In the genomic region with DNA sequence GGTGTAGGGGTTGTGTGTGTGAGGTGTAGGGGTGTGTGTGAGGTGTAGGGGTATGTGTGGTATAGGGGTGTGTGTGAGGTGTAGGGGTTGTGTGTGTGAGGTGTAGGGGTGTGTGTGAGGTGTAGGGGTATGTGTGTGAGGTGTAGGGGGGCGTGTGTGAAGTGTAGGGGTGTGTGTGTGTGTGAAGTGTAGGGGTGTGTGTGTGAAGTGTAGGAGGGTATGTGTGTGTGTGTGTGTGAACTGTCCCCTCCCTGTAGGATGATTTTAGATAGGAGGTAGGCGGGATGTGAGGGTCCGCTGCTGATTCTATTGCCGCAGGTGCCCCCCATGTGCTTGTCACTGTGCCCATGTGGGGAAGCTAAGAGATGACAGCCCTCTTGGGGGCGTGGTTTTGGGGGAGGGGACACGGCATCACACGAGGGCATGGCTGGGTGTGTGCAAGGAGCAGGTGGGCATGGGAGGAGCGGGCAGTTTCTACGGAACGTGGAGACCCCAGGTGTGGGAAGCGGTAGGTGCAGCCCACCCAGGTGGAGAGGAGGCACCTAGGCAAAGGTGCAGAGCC, we compare ENCODE assay signal across 25 cellular contexts.
"Had no signal": no experiment of that assay in that cellular context is flagged by ENCODE, and none has a peak within 500 bp of the region (broad histone marks: within the 10 kb centered on the region; RNA-seq: fewer than 3 reads in every experiment).

No MANE protein-coding gene starts in this region.

- H3K9ac ChIP-seq: neural progenitor cell had no signal

- H3K4me3 ChIP-seq: body of pancreas, cardiac muscle cell, gastroesophageal sphincter, neural progenitor cell, ovary, psoas muscle, right atrium auricular region, tibial artery had no signal

- H3K27ac Mint-ChIP-seq: activated CD4-positive, alpha-beta T cell treated with anti-CD3 and anti-CD28 coated beads, Interleukin-2, amount 10 ng/mL, durations not matched to agents 24 days and 14 days; activated CD8-positive, alpha-beta memory T cell treated with anti-CD3 and anti-CD28 coated beads, Interleukin-2, amount 10 ng/mL, durations not matched to agents 7 days and 5 days; activated CD8-positive, alpha-beta T cell treated with anti-CD3 and anti-CD28 coated beads for 36 hours; neural progenitor cell; stimulated activated naive CD8-positive, alpha-beta T cell treated with anti-CD3 and anti-CD28 coated beads, Interleukin-15, amount 100 ng/mL, for 72 hours had no signal

- H3K4me2 ChIP-seq: neural progenitor cell had no signal

- H3K9me3 ChIP-seq: body of pancreas, gastroesophageal sphincter, ovary, psoas muscle, right atrium auricular region, tibial artery had no signal

- H3K27me3 Mint-ChIP-seq: activated CD4-positive, alpha-beta T cell treated with anti-CD3 and anti-CD28 coated beads, Interleukin-2, amount 10 ng/mL, durations not matched to agents 24 days and 14 days; activated CD8-positive, alpha-beta memory T cell treated with anti-CD3 and anti-CD28 coated beads, Interleukin-2, amount 10 ng/mL, durations not matched to agents 7 days and 5 days; activated CD8-positive, alpha-beta T cell treated with anti-CD3 and anti-CD28 coated beads for 36 hours; activated naive CD4-positive, alpha-beta T cell treated with anti-CD3 and anti-CD28 coated beads, Interleukin-2, amount 50 U/mL, for 24 hours; naive B cell; stimulated activated naive CD8-positive, alpha-beta T cell treated with anti-CD3 and anti-CD28 coated beads, Interleukin-15, amount 100 ng/mL, for 72 hours had no signal

- H3K27ac ChIP-seq: body of pancreas, cardiac muscle cell, epithelial cell of prostate, gastroesophageal sphincter, neural progenitor cell, ovary, psoas muscle, right atrium auricular region, tibial artery had no signal

- ATAC-seq: activated CD8-positive, alpha-beta memory T cell treated with anti-CD3 and anti-CD28 coated beads, Interleukin-2, amount 10 ng/mL, durations not matched to agents 7 days and 5 days; activated CD8-positive, alpha-beta T cell treated with anti-CD3 and anti-CD28 coated beads for 36 hours; body of pancreas; gastroesophageal sphincter; left colon; psoas muscle; stimulated activated naive CD8-positive, alpha-beta T cell treated with anti-CD3 and anti-CD28 coated beads, Interleukin-15, amount 100 ng/mL, for 72 hours had no signal

- H3K4me1 Mint-ChIP-seq: activated CD4-positive, alpha-beta T cell treated with anti-CD3 and anti-CD28 coated beads, Interleukin-2, amount 10 ng/mL, durations not matched to agents 24 days and 14 days; activated CD8-positive, alpha-beta memory T cell treated with anti-CD3 and anti-CD28 coated beads, Interleukin-2, amount 10 ng/mL, durations not matched to agents 7 days and 5 days; activated naive CD4-positive, alpha-beta T cell treated with anti-CD3 and anti-CD28 coated beads, Interleukin-2, amount 50 U/mL, for 24 hours; stimulated activated naive CD8-positive, alpha-beta T cell treated with anti-CD3 and anti-CD28 coated beads, Interleukin-15, amount 100 ng/mL, for 72 hours had no signal

- H3K27me3 ChIP-seq: body of pancreas, cardiac muscle cell, gastroesophageal sphincter, neural progenitor cell, ovary, right atrium auricular region, tibial artery had no signal

- H3K9me3 Mint-ChIP-seq: activated CD4-positive, alpha-beta T cell treated with anti-CD3 and anti-CD28 coated beads, Interleukin-2, amount 10 ng/mL, durations not matched to agents 24 days and 14 days; activated CD8-positive, alpha-beta T cell treated with anti-CD3 and anti-CD28 coated beads for 36 hours; activated naive CD4-positive, alpha-beta T cell treated with anti-CD3 and anti-CD28 coated beads, Interleukin-2, amount 50 U/mL, for 24 hours; naive B cell; stimulated activated naive CD8-positive, alpha-beta T cell treated with anti-CD3 and anti-CD28 coated beads, Interleukin-15, amount 100 ng/mL, for 72 hours had no signal

- FAIRE-seq: islet of Langerhans had no signal

- DNase-seq: activated CD4-positive, alpha-beta T cell treated with anti-CD3 and anti-CD28 coated beads, Interleukin-2, amount 10 ng/mL, durations not matched to agents 24 days and 14 days; activated CD8-positive, alpha-beta memory T cell treated with anti-CD3 and anti-CD28 coated beads, Interleukin-2, amount 10 ng/mL, durations not matched to agents 7 days and 5 days; activated CD8-positive, alpha-beta T cell treated with anti-CD3 and anti-CD28 coated beads for 36 hours; activated gamma-delta T cell treated with Interleukin-2 at 50 U/mL for 16 hours; activated T-cell treated with anti-CD3 and anti-CD28 coated beads for 4 hours; anterior cingulate cortex; body of pancreas; head of caudate nucleus; hypothalamus; left colon; mesendoderm; naive B cell; ovary; psoas muscle; stimulated activated CD4-positive, alpha-beta T cell treated with anti-CD3 and anti-CD28 coated beads, Interleukin-12 subunit alpha, Interleukin-12 subunit beta, amount 100 ng/mL, for 4 hours; stimulated activated CD4-positive, alpha-beta T cell treated with anti-CD3 and anti-CD28 coated beads, Interleukin-4, amount 100 ng/mL, for 4 hours; stimulated activated naive CD8-positive, alpha-beta T cell treated with anti-CD3 and anti-CD28 coated beads, Interleukin-15, amount 100 ng/mL, for 72 hours; tibial artery had no signal

- H2AFZ ChIP-seq: neural progenitor cell had no signal

- H3K4me3 Mint-ChIP-seq: activated CD4-positive, alpha-beta T cell treated with anti-CD3 and anti-CD28 coated beads, Interleukin-2, amount 10 ng/mL, durations not matched to agents 24 days and 14 days; activated CD8-positive, alpha-beta memory T cell treated with anti-CD3 and anti-CD28 coated beads, Interleukin-2, amount 10 ng/mL, durations not matched to agents 7 days and 5 days; activated CD8-positive, alpha-beta T cell treated with anti-CD3 and anti-CD28 coated beads for 36 hours; activated naive CD4-positive, alpha-beta T cell treated with anti-CD3 and anti-CD28 coated beads, Interleukin-2, amount 50 U/mL, for 24 hours; neural progenitor cell; stimulated activated naive CD8-positive, alpha-beta T cell treated with anti-CD3 and anti-CD28 coated beads, Interleukin-15, amount 100 ng/mL, for 72 hours had no signal

- H3K4me1 ChIP-seq: gastroesophageal sphincter, neural progenitor cell, psoas muscle, right atrium auricular region, tibial artery had no signal

- H3K36me3 ChIP-seq: ovary had no signal
